17 cellular contexts compared by ENCODE assay signal in the genomic region with DNA sequence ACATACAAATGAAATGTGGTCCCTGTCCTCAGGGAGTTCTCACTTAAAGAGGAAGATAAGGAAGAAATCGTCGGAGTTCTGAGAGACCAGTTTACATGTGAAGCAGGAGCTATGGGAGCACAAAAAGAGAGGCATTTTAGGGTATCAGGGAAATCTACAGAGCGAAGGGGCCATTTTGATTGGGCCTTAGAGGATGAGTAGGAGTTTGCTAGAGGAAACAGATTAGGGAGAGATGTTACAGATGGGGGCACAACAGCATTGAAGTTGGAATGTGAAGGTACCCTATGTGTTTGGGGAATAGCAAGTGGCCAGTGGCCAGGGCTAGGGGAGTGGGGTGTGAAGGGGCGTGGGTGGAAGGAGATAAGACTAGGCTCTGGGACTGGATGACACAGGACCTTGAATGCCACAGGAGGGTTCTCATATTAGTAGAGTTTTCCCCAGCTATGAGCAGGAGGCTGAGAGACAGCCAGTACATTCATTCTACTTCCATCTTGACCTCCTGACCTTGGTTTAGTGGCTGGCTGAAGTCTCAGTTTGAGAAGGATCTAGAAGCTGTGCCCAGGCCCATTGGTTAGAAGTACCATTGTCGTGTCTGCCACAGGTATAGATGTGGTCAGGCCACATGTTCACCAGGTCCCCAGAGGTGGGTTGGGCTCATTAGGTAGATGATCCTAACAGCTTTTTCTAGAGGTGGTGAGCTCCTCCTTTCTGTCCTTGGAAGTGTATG. TPM values are rescaled to one million over a fixed set of nuclear protein-coding genes. Genes with fewer than 3 reads are reported as not detected.
A peak's percentile ranks its signal among the peaks of the same experiment; 100 is the strongest.
DNase-seq lines count a peak whose midpoint lies in the region; ATAC-seq and TF ChIP-seq lines count a peak whose summit lies in the region.
"Had no signal": no experiment of that assay in that cellular context is flagged by ENCODE, and none has a peak within 500 bp of the region (broad histone marks: within the 10 kb centered on the region; RNA-seq: fewer than 3 reads in every experiment).

No MANE protein-coding gene starts in this region.

- peak; percentile 23 for ATAC-seq in activated CD4-positive, alpha-beta T cell treated with anti-CD3 and anti-CD28 coated beads for 36 hours
- ATAC-seq in activated CD8-positive, alpha-beta T cell treated with anti-CD3 and anti-CD28 coated beads for 36 hours, result peak; percentile 13
- ATAC-seq: A549, body of pancreas, foreskin keratinocyte had no signal

- no peak overlapping the region for H3K4me3 ChIP-seq in HEK293 (ENCODE audit: low read depth, low read length)
- H3K4me3 ChIP-seq in osteoblast (ENCODE audit: insufficient read depth, low read length), result no peak overlapping the region
- H3K4me3 ChIP-seq in OCI-LY7 (ENCODE audit: low read depth, low read length, poor library complexity, severe bottlenecking), result no peak overlapping the region
- H3K4me3 ChIP-seq: A549, body of pancreas, upper lobe of left lung had no signal

- H3K27me3 ChIP-seq in osteoblast (ENCODE audit: insufficient read depth, low read length), result no peaks in the 10 kb centered on the region
- H3K27me3 ChIP-seq: body of pancreas, foreskin keratinocyte, upper lobe of left lung had no signal

- no peak overlapping the region for H3K4me3 Mint-ChIP-seq in activated CD4-positive, alpha-beta T cell treated with anti-CD3 and anti-CD28 coated beads for 36 hours
- no peak overlapping the region for H3K4me3 Mint-ChIP-seq in activated CD8-positive, alpha-beta T cell treated with anti-CD3 and anti-CD28 coated beads for 36 hours

- no peak overlapping the region for H3K27ac ChIP-seq in HEK293 (ENCODE audit: extremely low read depth, low read depth, low read length)
- no peak overlapping the region for H3K27ac ChIP-seq in osteoblast (ENCODE audit: low read depth, low read length)
- H3K27ac ChIP-seq in OCI-LY7 (ENCODE audit: low read depth, low read length, poor library complexity, severe bottlenecking), result no peak overlapping the region
- H3K27ac ChIP-seq: A549, body of pancreas, foreskin keratinocyte, upper lobe of left lung had no signal

- no peaks in the 10 kb centered on the region for H3K4me1 ChIP-seq in HEK293 (ENCODE audit: control insufficient read depth, insufficient read depth, low read length)
- H3K4me1 ChIP-seq in osteoblast (ENCODE audit: insufficient read depth, low read length), result no peaks in the 10 kb centered on the region
- peaks cover 17% of the 10 kb centered on the region for H3K4me1 ChIP-seq in OCI-LY7 (ENCODE audit: insufficient read depth, low read length, poor library complexity, severe bottlenecking)
- H3K4me1 ChIP-seq: A549, body of pancreas, foreskin keratinocyte had no signal

- no peaks in the 10 kb centered on the region for H3K27me3 Mint-ChIP-seq in activated CD4-positive, alpha-beta T cell treated with anti-CD3 and anti-CD28 coated beads for 36 hours
- no peaks in the 10 kb centered on the region for H3K27me3 Mint-ChIP-seq in activated CD8-positive, alpha-beta T cell treated with anti-CD3 and anti-CD28 coated beads for 36 hours

- intact Hi-C loops in activated CD4-positive, alpha-beta T cell treated with anti-CD3 and anti-CD28 coated beads for 36 hours (cut with DNase I, micrococcal nuclease), result no loop called here
- intact Hi-C loops in activated CD8-positive, alpha-beta T cell treated with anti-CD3 and anti-CD28 coated beads for 36 hours (cut with micrococcal nuclease), result no loop called here
- intact Hi-C loops in OCI-LY7 (cut with micrococcal nuclease; ENCODE audit: unreplicated experiment), result no loop called here

- peak overlapping the region; percentile 40 for H3K27ac Mint-ChIP-seq in activated CD4-positive, alpha-beta T cell treated with anti-CD3 and anti-CD28 coated beads for 36 hours
- peak overlapping the region; percentile 88 for H3K27ac Mint-ChIP-seq in activated CD8-positive, alpha-beta T cell treated with anti-CD3 and anti-CD28 coated beads for 36 hours

- peaks cover 75% of the 10 kb centered on the region for H3K4me1 Mint-ChIP-seq in activated CD4-positive, alpha-beta T cell treated with anti-CD3 and anti-CD28 coated beads for 36 hours
- peaks cover 83% of the 10 kb centered on the region for H3K4me1 Mint-ChIP-seq in activated CD8-positive, alpha-beta T cell treated with anti-CD3 and anti-CD28 coated beads for 36 hours (ENCODE audit: low read depth)

- no peak for TF ChIP-seq CTCF in HEK293 (tag by site-specific recombination; IDR thresholded peaks at IDR 0.05)
- no peak for TF ChIP-seq CTCF in activated CD8-positive, alpha-beta T cell treated with anti-CD3 and anti-CD28 coated beads for 36 hours (IDR thresholded peaks at IDR 0.05)
- TF ChIP-seq CTCF in osteoblast (IDR thresholded peaks at IDR 0.05; ENCODE audit: extremely low read depth, low read depth, low read length), result no peak
- TF ChIP-seq CTCF in OCI-LY7 (conservative IDR thresholded peaks at IDR 0.05; ENCODE audit: low read length), result no peak

- no peaks in the 10 kb centered on the region for H3K36me3 ChIP-seq in HEK293 (ENCODE audit: control insufficient read depth in 2 of 2, insufficient read depth in 1 of 2, low read length in 2 of 2)
- H3K36me3 ChIP-seq in osteoblast (ENCODE audit: insufficient read depth, low read length), result no peaks in the 10 kb centered on the region
- H3K36me3 ChIP-seq in OCI-LY7 (ENCODE audit: insufficient read depth, low read length), result peaks cover 4% of the 10 kb centered on the region

- H3K79me2 ChIP-seq in osteoblast (ENCODE audit: insufficient read depth, low read length) (no peaks in the 10 kb centered on the region), OCI-LY7 (ENCODE audit: insufficient read depth, low read depth, low read length) (no peaks in the 10 kb centered on the region)

- POLR2A ChIA-PET in activated CD4-positive, alpha-beta T cell treated with anti-CD3 and anti-CD28 coated beads for 36 hours (lab: Charles Lee), result interaction anchor here (0.6 kb wide), 1 partner anchor 15 kb away, joined by 4 read pairs; no protein-coding TSS in a partner anchor
- POLR2A ChIA-PET in HEK293 (lab: Yijun Ruan, JAX) (no interaction called here), OCI-LY7 (lab: Charles Lee) (interaction anchor here (0.5 kb wide), 1 partner anchor 83 kb away, joined by 3 read pairs; no protein-coding TSS in a partner anchor)
- POLR2A ChIA-PET in activated CD8-positive, alpha-beta T cell treated with anti-CD3 and anti-CD28 coated beads for 36 hours (lab: Charles Lee), result interaction anchor here (0.8 to 4.3 kb wide), 9 partner anchors 9 to 138 kb away, joined by 3 to 23 read pairs (median 4); a partner anchor contains a TSS

- H2AFZ ChIP-seq in osteoblast (ENCODE audit: low read length) (no peak overlapping the region), OCI-LY7 (ENCODE audit: low read length) (no peak overlapping the region)

- no peaks in the 10 kb centered on the region for H3K36me3 Mint-ChIP-seq in activated CD4-positive, alpha-beta T cell treated with anti-CD3 and anti-CD28 coated beads for 36 hours (ENCODE audit: low read depth)
- no peaks in the 10 kb centered on the region for H3K36me3 Mint-ChIP-seq in activated CD8-positive, alpha-beta T cell treated with anti-CD3 and anti-CD28 coated beads for 36 hours (ENCODE audit: low read depth)

- no peaks in the 10 kb centered on the region for H3K9me3 ChIP-seq in HEK293 (ENCODE audit: control insufficient read depth, insufficient read depth, low read depth, low read length)
- no peaks in the 10 kb centered on the region for H3K9me3 ChIP-seq in osteoblast (ENCODE audit: low read depth, low read length)
- H3K9me3 ChIP-seq in OCI-LY7 (ENCODE audit: low read length), result no peaks in the 10 kb centered on the region
- H3K9me3 ChIP-seq: A549, body of pancreas, upper lobe of left lung had no signal

- H3K9me2 ChIP-seq in OCI-LY7 (ENCODE audit: insufficient read depth, low read length), result no peaks in the 10 kb centered on the region

- DNase-seq in activated CD4-positive, alpha-beta T cell treated with anti-CD3 and anti-CD28 coated beads for 36 hours, result no peak
- no peak for DNase-seq in activated CD4-positive, alpha-beta T cell treated with anti-CD3 and anti-CD28 coated beads for 48 hours
- DNase-seq in activated CD8-positive, alpha-beta T cell treated with anti-CD3 and anti-CD28 coated beads for 36 hours, result peak; percentile 62
- peak; percentile 76 for DNase-seq in osteoblast (ENCODE audit: insufficient read length, low spot score, missing footprints)
- no peak for DNase-seq in activated effector memory CD4-positive, alpha-beta T cell treated with anti-CD3 and anti-CD28 coated beads, Interleukin-2, amount 50 U/mL, for 16 hours
- no peak for DNase-seq in H4 (ENCODE audit: low spot score)
- no peak for DNase-seq in OCI-LY7 (ENCODE audit: low spot score)
- DNase-seq: body of pancreas; effector memory CD4-positive, alpha-beta T cell; foreskin keratinocyte; IMR-90; NCI-H524; RPMI8226; T1000; upper lobe of left lung had no signal

- H3K4me2 ChIP-seq in osteoblast (ENCODE audit: insufficient read depth, low read length), result no peak overlapping the region
- H3K4me2 ChIP-seq in OCI-LY7 (ENCODE audit: low read length), result no peak overlapping the region
- H3K4me2 ChIP-seq: A549 had no signal

- CTCF ChIA-PET in activated CD4-positive, alpha-beta T cell treated with anti-CD3 and anti-CD28 coated beads for 36 hours (lab: Charles Lee), result interaction anchor here (0.9 to 2.5 kb wide), 5 partner anchors 8 to 43 kb away, joined by 3 to 8 read pairs (median 5); a partner anchor contains a TSS
- CTCF ChIA-PET in HEK293 (lab: Yijun Ruan, JAX), result interaction anchor here (2.3 kb wide), 1 partner anchor 43 kb away, joined by 12 read pairs; no protein-coding TSS in a partner anchor
- CTCF ChIA-PET in activated CD8-positive, alpha-beta T cell treated with anti-CD3 and anti-CD28 coated beads for 36 hours (lab: Charles Lee), result interaction anchor here (0.7 to 3.0 kb wide), 10 partner anchors 14 to 163 kb away, joined by 3 to 17 read pairs (median 4); a partner anchor contains a TSS
- CTCF ChIA-PET in OCI-LY7 (lab: Charles Lee; ENCODE audit: unreplicated experiment), result no interaction called here

- H4K20me1 ChIP-seq in osteoblast (ENCODE audit: insufficient read depth, low read length), result no peaks in the 10 kb centered on the region
- no peaks in the 10 kb centered on the region for H4K20me1 ChIP-seq in OCI-LY7 (ENCODE audit: insufficient read depth, low read length)

- H3K9me3 Mint-ChIP-seq in activated CD4-positive, alpha-beta T cell treated with anti-CD3 and anti-CD28 coated beads for 36 hours (ENCODE audit: low read depth), result no peaks in the 10 kb centered on the region
- H3K9me3 Mint-ChIP-seq in activated CD8-positive, alpha-beta T cell treated with anti-CD3 and anti-CD28 coated beads for 36 hours, result no peaks in the 10 kb centered on the region

- no TSS peak for BruUV-seq in OCI-LY7 (replicated peaks; lab: Mats Ljungman, UMichigan)

RNA-seq across cellular contexts. Expression of a gene that starts 34.8 kb away (rescaled TPM):
- total RNA-seq in activated CD4-positive, alpha-beta T cell treated with anti-CD3 and anti-CD28 coated beads for 36 hours, result 1 to 10 TPM; 4.9 to 7.3 TPM
- 10 to 100 TPM; 18.6 to 20.6 TPM for total RNA-seq in activated CD8-positive, alpha-beta T cell treated with anti-CD3 and anti-CD28 coated beads for 36 hours
- 11.6 and 15.3 TPM in 2 replicates for total RNA-seq in osteoblast
- 34.5 and 39.2 TPM in 2 replicates for total RNA-seq in H4 (2014; rRNA removed; shearing (Covaris generic))
- 44.7 and 44.8 TPM in 2 replicates for total RNA-seq in OCI-LY7 (2014; rRNA removed; shearing (Covaris generic))
- total RNA-seq in OCI-LY7 (2022), result 14.4 and 25.7 TPM in 2 replicates

RNA-seq across cellular contexts. Expression of a gene that starts 58.6 kb away (rescaled TPM):
- 100 to 1,000 TPM; 111 to 156 TPM for total RNA-seq in activated CD4-positive, alpha-beta T cell treated with anti-CD3 and anti-CD28 coated beads for 36 hours
- total RNA-seq in activated CD8-positive, alpha-beta T cell treated with anti-CD3 and anti-CD28 coated beads for 36 hours, result 100 to 1,000 TPM; 101 to 103 TPM
- total RNA-seq in osteoblast, result 53.9 and 70.2 TPM in 2 replicates
- 104 and 139 TPM in 2 replicates for total RNA-seq in H4 (2014; rRNA removed; shearing (Covaris generic))
- 89.5 and 111 TPM in 2 replicates for total RNA-seq in OCI-LY7 (2014; rRNA removed; shearing (Covaris generic))
- 152 and 157 TPM in 2 replicates for total RNA-seq in OCI-LY7 (2022)

RNA-seq across cellular contexts. Expression of a gene that starts 58.9 kb away (rescaled TPM):
- total RNA-seq in activated CD4-positive, alpha-beta T cell treated with anti-CD3 and anti-CD28 coated beads for 36 hours, result 10 to 100 TPM; 24.6 to 30.2 TPM
- 10 to 100 TPM; 24.5 to 29.4 TPM for total RNA-seq in activated CD8-positive, alpha-beta T cell treated with anti-CD3 and anti-CD28 coated beads for 36 hours
- total RNA-seq in osteoblast (51.6 and 57.2 TPM in 2 replicates), OCI-LY7 (2022) (25.2 and 29.7 TPM in 2 replicates)
- total RNA-seq in H4 (2014; rRNA removed; shearing (Covaris generic)), result 25.1 and 28.6 TPM in 2 replicates
- total RNA-seq in OCI-LY7 (2014; rRNA removed; shearing (Covaris generic)), result 17.1 and 25.6 TPM in 2 replicates

Comparison
In these comparisons a context has a peak if more than half of its experiments do, and no peak if none do; other contexts are left out.
1. DNase-seq: peak in activated CD8-positive, alpha-beta T cell treated with anti-CD3 and anti-CD28 coated beads for 36 hours (single experiment) and osteoblast (single experiment); none in activated CD4-positive, alpha-beta T cell treated with anti-CD3 and anti-CD28 coated beads for 36 hours (single experiment), activated CD4-positive, alpha-beta T cell treated with anti-CD3 and anti-CD28 coated beads for 48 hours (single experiment), activated effector memory CD4-positive, alpha-beta T cell treated with anti-CD3 and anti-CD28 coated beads, Interleukin-2, amount 50 U/mL, for 16 hours (single experiment), H4 (single experiment) and OCI-LY7 (single experiment).